ENCODE assay signal across 16 cellular contexts in genomic region chr14:76497550-76498484, GRCh38.
A peak's percentile ranks its signal among the peaks of the same experiment; 100 is the strongest.
DNase-seq lines count a peak whose midpoint lies in the region; ATAC-seq and TF ChIP-seq lines count a peak whose summit lies in the region.
"Had no signal": no experiment of that assay in that cellular context is flagged by ENCODE, and none has a peak within 500 bp of the region (broad histone marks: within the 10 kb centered on the region; RNA-seq: fewer than 3 reads in every experiment).

No MANE protein-coding gene starts in this region.

- no peaks in the 10 kb centered on the region for H3K36me3 Mint-ChIP-seq in neural crest cell (ENCODE audit: low read depth)
- H3K36me3 Mint-ChIP-seq: activated naive CD4-positive, alpha-beta T cell treated with anti-CD3 and anti-CD28 coated beads, Interleukin-2, amount 50 U/mL, for 24 hours had no signal

- no peak for TF ChIP-seq CTCF in HEK293 (tag by site-specific recombination; IDR thresholded peaks at IDR 0.05)
- no peak for TF ChIP-seq CTCF in neural crest cell (conservative IDR thresholded peaks at IDR 0.05)

- CTCF ChIA-PET in HEK293 (lab: Yijun Ruan, JAX) = interaction anchor here (0.5 to 1.2 kb wide), 3 partner anchors 42 to 447 kb away, joined by 3 to 6 read pairs (median 5); no protein-coding TSS in a partner anchor

- H3K9me3 Mint-ChIP-seq in neural crest cell = no peaks in the 10 kb centered on the region
- H3K9me3 Mint-ChIP-seq: activated naive CD4-positive, alpha-beta T cell treated with anti-CD3 and anti-CD28 coated beads, Interleukin-2, amount 50 U/mL, for 24 hours had no signal

- H3K4me3 Mint-ChIP-seq in neural crest cell = no peak overlapping the region
- H3K4me3 Mint-ChIP-seq: activated naive CD4-positive, alpha-beta T cell treated with anti-CD3 and anti-CD28 coated beads, Interleukin-2, amount 50 U/mL, for 24 hours had no signal

- H3K9me3 ChIP-seq in HEK293 (ENCODE audit: control insufficient read depth, insufficient read depth, low read depth, low read length) = no peaks in the 10 kb centered on the region
- H3K9me3 ChIP-seq: HAP-1, mucosa of descending colon had no signal

- H3K4me3 ChIP-seq in HEK293 (ENCODE audit: low read depth, low read length) = no peak overlapping the region
- H3K4me3 ChIP-seq: HAP-1, mucosa of descending colon had no signal

- no peak overlapping the region for H3K27ac ChIP-seq in HEK293 (ENCODE audit: extremely low read depth, low read depth, low read length)

- peak; percentile 6 for DNase-seq in NCI-H2107 treated with DMSO at 0.1 percent for 48 hours (lab: John Stamatoyannopoulos, UW; ENCODE audit: unreplicated experiment)
- no peak for DNase-seq in NCI-H2107 (lab: John Stamatoyannopoulos, UW)
- DNase-seq in RPMI8226 = peak; percentile 12
- DNase-seq in neural crest cell (ENCODE audit: low read depth, low spot score) = no peak
- no peak for DNase-seq in GM19240 (ENCODE audit: insufficient read length, low spot score)
- no peak for DNase-seq in KG1 (lab: John Stamatoyannopoulos, UW)
- DNase-seq: central memory CD4-positive, alpha-beta T cell; EL; KBM-7; mucosa of descending colon; NCI-H510A treated with DMSO at 0.1 percent for 48 hours; retina had no signal

- no peaks in the 10 kb centered on the region for H3K27me3 Mint-ChIP-seq in neural crest cell (ENCODE audit: low read depth)
- H3K27me3 Mint-ChIP-seq: activated naive CD4-positive, alpha-beta T cell treated with anti-CD3 and anti-CD28 coated beads, Interleukin-2, amount 50 U/mL, for 24 hours had no signal

- H3K4me1 Mint-ChIP-seq in neural crest cell = peaks cover 10% of the 10 kb centered on the region
- H3K4me1 Mint-ChIP-seq: activated naive CD4-positive, alpha-beta T cell treated with anti-CD3 and anti-CD28 coated beads, Interleukin-2, amount 50 U/mL, for 24 hours had no signal

- no peak for ATAC-seq in GM19452 (IDR thresholded peaks at IDR 0.05; ENCODE audit: unreplicated experiment)
- ATAC-seq: mucosa of descending colon had no signal

- no peaks in the 10 kb centered on the region for H3K4me1 ChIP-seq in HEK293 (ENCODE audit: control insufficient read depth, insufficient read depth, low read length)
- H3K4me1 ChIP-seq: HAP-1 had no signal

- H3K36me3 ChIP-seq in HEK293 (ENCODE audit: control insufficient read depth in 2 of 2, insufficient read depth in 1 of 2, low read length in 2 of 2) = no peaks in the 10 kb centered on the region
- H3K36me3 ChIP-seq: HAP-1 had no signal

- POLR2A ChIA-PET in HEK293 (lab: Yijun Ruan, JAX) = no interaction called here

- peak overlapping the region; percentile 43 for H3K27ac Mint-ChIP-seq in neural crest cell (ENCODE audit: unreplicated experiment)
- H3K27ac Mint-ChIP-seq: activated naive CD4-positive, alpha-beta T cell treated with anti-CD3 and anti-CD28 coated beads, Interleukin-2, amount 50 U/mL, for 24 hours had no signal

TF ChIP-seq in HEK293, 187 proteins besides CTCF, POLR2A, EP300 and RAD21:
- TF ChIP-seq YY2 (tag by site-specific recombination; IDR thresholded peaks at IDR 0.05) (no peak), ZNF768 (tag by site-specific recombination; IDR thresholded peaks at IDR 0.05) (peak; percentile 68; the same call in 1 of the 2 replicates), ZNF335 (tag by site-specific recombination; conservative IDR thresholded peaks at IDR 0.05) (no peak), SCRT1 (tag by site-specific recombination; IDR thresholded peaks at IDR 0.05; ENCODE audit: borderline replicate concordance) (no peak), ZNF211 (tag by site-specific recombination; IDR thresholded peaks at IDR 0.05; ENCODE audit: low read depth) (no peak), ZNF362 (tag by site-specific recombination; IDR thresholded peaks at IDR 0.05) (no peak), ZNF654 (tag by site-specific recombination; IDR thresholded peaks at IDR 0.05; ENCODE audit: low read depth) (peak; percentile 25)
- TF ChIP-seq, protein P1, sequence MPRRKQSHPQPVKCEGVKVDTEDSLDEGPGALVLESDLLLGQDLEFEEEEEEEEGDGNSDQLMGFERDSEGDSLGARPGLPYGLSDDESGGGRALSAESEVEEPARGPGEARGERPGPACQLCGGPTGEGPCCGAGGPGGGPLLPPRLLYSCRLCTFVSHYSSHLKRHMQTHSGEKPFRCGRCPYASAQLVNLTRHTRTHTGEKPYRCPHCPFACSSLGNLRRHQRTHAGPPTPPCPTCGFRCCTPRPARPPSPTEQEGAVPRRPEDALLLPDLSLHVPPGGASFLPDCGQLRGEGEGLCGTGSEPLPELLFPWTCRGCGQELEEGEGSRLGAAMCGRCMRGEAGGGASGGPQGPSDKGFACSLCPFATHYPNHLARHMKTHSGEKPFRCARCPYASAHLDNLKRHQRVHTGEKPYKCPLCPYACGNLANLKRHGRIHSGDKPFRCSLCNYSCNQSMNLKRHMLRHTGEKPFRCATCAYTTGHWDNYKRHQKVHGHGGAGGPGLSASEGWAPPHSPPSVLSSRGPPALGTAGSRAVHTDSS (tag by site-specific recombination; IDR thresholded peaks at IDR 0.05) = no peak

Comparison
In these comparisons a context has a peak if more than half of its experiments do, and no peak if none do; other contexts are left out.
1. DNase-seq: peak in NCI-H2107 treated with DMSO at 0.1 percent for 48 hours (single experiment) and RPMI8226 (single experiment); none in NCI-H2107 (single experiment), neural crest cell (single experiment), GM19240 (single experiment) and KG1 (single experiment).